20 cellular contexts compared by ENCODE assay signal in genomic region chr4:159212675-159213297, GRCh38.
DNase-seq lines count a peak whose midpoint lies in the region; ATAC-seq, FAIRE-seq and TF ChIP-seq lines count a peak whose summit lies in the region.
"Had no signal": no experiment of that assay in that cellular context is flagged by ENCODE, and none has a peak within 500 bp of the region (broad histone marks: within the 10 kb centered on the region; RNA-seq: fewer than 3 reads in every experiment).

No MANE protein-coding gene starts in this region.

- TF ChIP-seq CTCF in brain (conservative IDR thresholded peaks at IDR 0.05): no peak
- no peak for TF ChIP-seq CTCF in heart left ventricle (IDR thresholded peaks at IDR 0.05)
- no peak for TF ChIP-seq CTCF in keratinocyte (optimal IDR thresholded peaks at IDR 0.05 in 1 of 3, IDR thresholded peaks at IDR 0.05 in 1 of 3, conservative IDR thresholded peaks at IDR 0.05 in 1 of 3; ENCODE audit: extremely low read depth in 1 of 3, insufficient read depth in 2 of 3, low read length in 3 of 3)
- TF ChIP-seq CTCF in tibial artery (IDR thresholded peaks at IDR 0.05): no peak

- H3K79me2 ChIP-seq in keratinocyte (ENCODE audit: control insufficient read depth, insufficient read depth, low read length): peaks cover 6% of the 10 kb centered on the region

- no peak overlapping the region for H2AFZ ChIP-seq in keratinocyte (ENCODE audit: control insufficient read depth, low read length)

- dilution Hi-C loops in keratinocyte (cut with MboI; ENCODE audit: extremely low pct_ligation_motif_present, low sequenced_read_pairs): no loop called here

- no peaks in the 10 kb centered on the region for H4K20me1 ChIP-seq in keratinocyte (ENCODE audit: control insufficient read depth, extremely low read depth, insufficient read depth, low read length)

- H3K4me1 Mint-ChIP-seq in brain: peaks cover 49% of the 10 kb centered on the region

- H3K9me1 ChIP-seq in keratinocyte (ENCODE audit: control insufficient read depth, extremely low read depth, insufficient read depth, low read length): no peaks in the 10 kb centered on the region

- TF ChIP-seq POLR2A in heart left ventricle (IDR thresholded peaks at IDR 0.05): no peak

- ATAC-seq in heart left ventricle: peak; percentile 90 to 92 (median 92)
- no peak for ATAC-seq in GM18907 (IDR thresholded peaks at IDR 0.05; ENCODE audit: unreplicated experiment)
- ATAC-seq in stimulated activated naive CD8-positive, alpha-beta T cell treated with anti-CD3 and anti-CD28 coated beads, Interleukin-15, Interleukin-2, amounts not matched to agents 100 U/mL and 50 U/mL, for 24 hours: no peak
- ATAC-seq: HCT116 had no signal

- peaks cover 27% of the 10 kb centered on the region for H3K36me3 Mint-ChIP-seq in brain

- H3K4me2 ChIP-seq in keratinocyte (ENCODE audit: control insufficient read depth, extremely low read depth, insufficient read depth, low read depth, low read length): no peak overlapping the region

- intact Hi-C loops in heart left ventricle (cut with DNase I) (loop anchor here in 2 of 10 donors (10.0 kb wide), 2 partner anchors 112 to 488 kb away; partner anchors contain the start of gene PPID (in 1 of the 2)), tibial artery (cut with DNase I; ENCODE audit: low total_unique reads) (no loop called here)

- H3K27me3 ChIP-seq in heart left ventricle (no peaks in the 10 kb centered on the region), keratinocyte (ENCODE audit: control insufficient read depth, extremely low read depth, insufficient read depth, low read length) (no peaks in the 10 kb centered on the region), tibial artery (no peaks in the 10 kb centered on the region)
- H3K27me3 ChIP-seq: Peyer's patch had no signal

- no peaks in the 10 kb centered on the region for H3K27me3 Mint-ChIP-seq in brain
- H3K27me3 Mint-ChIP-seq: IgD-negative memory B cell had no signal

- H3K4me1 ChIP-seq in heart left ventricle (peaks cover 3 to 82% (median 45%) of the 10 kb centered on the region in 12 donors), keratinocyte (ENCODE audit: control insufficient read depth, extremely low read depth, insufficient read depth, low read length) (no peaks in the 10 kb centered on the region), tibial artery (peaks cover 0 to 37% (median 3%) of the 10 kb centered on the region in 4 donors)
- H3K4me1 ChIP-seq: Peyer's patch had no signal

- H3K9me3 Mint-ChIP-seq in brain: no peaks in the 10 kb centered on the region
- H3K9me3 Mint-ChIP-seq: IgD-negative memory B cell had no signal

- H3K27ac Mint-ChIP-seq in brain: peak overlapping the region in 4 of 5 experiments; percentile 65 to 84 (median 75)

- H3K9me3 ChIP-seq in heart left ventricle (no peaks in the 10 kb centered on the region), keratinocyte (ENCODE audit: control insufficient read depth, low read depth, low read length) (no peaks in the 10 kb centered on the region), tibial artery (no peaks in the 10 kb centered on the region)
- H3K9me3 ChIP-seq: Peyer's patch had no signal

- peak in 4 of 5 donors; percentile 38 to 54 (median 53) for DNase-seq in heart left ventricle
- no peak for DNase-seq in keratinocyte (ENCODE audit: low read depth, low spot score)
- DNase-seq in tibial artery: no peak
- no peak for DNase-seq in stimulated activated CD4-positive, alpha-beta T cell treated with anti-CD3 and anti-CD28 coated beads, Interleukin-4, amount 100 ng/mL, for 4 hours
- no peak for DNase-seq in stimulated activated naive CD8-positive, alpha-beta T cell treated with anti-CD3 and anti-CD28 coated beads, Interleukin-15, Interleukin-2, amounts not matched to agents 100 U/mL and 50 U/mL, for 24 hours
- DNase-seq: AML-193, GDM1, GOT3, Karpas-422, NCI-H1048, NCI-H146, NCI-H2029 treated with DMSO at 0.1 percent for 48 hours, Peyer's patch, SHP77 had no signal

- H3K36me3 ChIP-seq in heart left ventricle: peaks cover 0 to 4% (median 0%) of the 10 kb centered on the region in 9 donors
- peaks cover 0 to 3% of the 10 kb centered on the region in 2 experiments for H3K36me3 ChIP-seq in keratinocyte (ENCODE audit: control insufficient read depth in 2 of 2, extremely low read depth in 1 of 2, insufficient read depth in 2 of 2, low read length in 2 of 2)
- H3K36me3 ChIP-seq in tibial artery: no peaks in the 10 kb centered on the region
- H3K36me3 ChIP-seq: Peyer's patch had no signal

- peak; percentile 5 for FAIRE-seq in keratinocyte (lab: Jason Lieb, UNC)

- H3K4me3 ChIP-seq in heart left ventricle: peak overlapping the region in 1 of 12 donors; percentile 1
- H3K4me3 ChIP-seq in keratinocyte (ENCODE audit: control insufficient read depth in 2 of 3, extremely low read depth in 1 of 3, insufficient read depth in 2 of 3, low read depth in 1 of 3, low read length in 3 of 3): no peak overlapping the region
- H3K4me3 ChIP-seq in tibial artery: no peak overlapping the region
- H3K4me3 ChIP-seq: Peyer's patch, SK-N-MC had no signal

- H3K9ac ChIP-seq in keratinocyte (ENCODE audit: control insufficient read depth, extremely low read depth, insufficient read depth, low read length): no peak overlapping the region

- peak overlapping the region in 2 of 5 experiments; percentile 9 to 31 for H3K4me3 Mint-ChIP-seq in brain
- H3K4me3 Mint-ChIP-seq: IgD-negative memory B cell had no signal

- 31 to 34% (median 32%) methylated on average over 7 of the region's 7 CpGs for WGBS in heart left ventricle, 4 donors

- peak overlapping the region; percentile 9 to 75 (median 68) for H3K27ac ChIP-seq in heart left ventricle
- no peak overlapping the region for H3K27ac ChIP-seq in keratinocyte (ENCODE audit: control insufficient read depth, insufficient read depth, low read length)
- peak overlapping the region; percentile 59 to 64 for H3K27ac ChIP-seq in tibial artery
- H3K27ac ChIP-seq: C4-2B, Peyer's patch, SK-N-MC had no signal

Comparison
In these comparisons a context has a peak if more than half of its experiments do, and no peak if none do; other contexts are left out.
1. ATAC-seq: peak in heart left ventricle (4 of 4); none in GM18907 (single experiment) and stimulated activated naive CD8-positive, alpha-beta T cell treated with anti-CD3 and anti-CD28 coated beads, Interleukin-15, Interleukin-2, amounts not matched to agents 100 U/mL and 50 U/mL, for 24 hours (single experiment).
2. DNase-seq: peak in heart left ventricle (4 of 5); none in keratinocyte (single experiment), tibial artery (0 of 2), stimulated activated CD4-positive, alpha-beta T cell treated with anti-CD3 and anti-CD28 coated beads, Interleukin-4, amount 100 ng/mL, for 4 hours (0 of 2) and stimulated activated naive CD8-positive, alpha-beta T cell treated with anti-CD3 and anti-CD28 coated beads, Interleukin-15, Interleukin-2, amounts not matched to agents 100 U/mL and 50 U/mL, for 24 hours (single experiment).